In the genomic region with DNA sequence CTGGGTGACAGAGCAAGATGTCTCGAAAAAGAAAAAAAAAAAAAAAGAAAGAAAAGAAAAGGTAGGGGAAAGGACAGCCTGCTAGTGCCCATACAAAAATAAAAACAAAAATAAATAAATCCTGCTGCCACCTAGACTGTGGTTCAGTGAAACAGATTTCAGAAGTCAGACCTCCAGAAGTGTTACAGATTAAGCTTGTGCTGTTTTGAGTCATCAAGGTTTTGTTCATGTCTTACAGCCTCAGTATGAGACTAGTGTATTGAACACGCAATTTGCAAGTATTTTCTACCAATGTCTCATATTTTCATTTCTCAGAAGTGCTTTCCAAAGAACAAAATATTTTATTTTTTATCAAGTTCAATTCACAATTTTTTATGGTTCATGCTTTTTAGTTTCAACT, we compare ENCODE assay signal across 29 cellular contexts.
"Had no signal": no experiment of that assay in that cellular context is flagged by ENCODE, and none has a peak within 500 bp of the region (broad histone marks: within the 10 kb centered on the region; RNA-seq: fewer than 3 reads in every experiment).

No MANE protein-coding gene starts in this region.

- H3K9me3 ChIP-seq: ascending aorta, colonic mucosa had no signal

- H3K27ac ChIP-seq: ascending aorta, cardiac muscle cell, colonic mucosa, SK-N-MC, WERI-Rb-1 had no signal

- H3K36me3 ChIP-seq: ascending aorta, cardiac muscle cell, colonic mucosa, WERI-Rb-1 had no signal

- H3K4me1 ChIP-seq: ascending aorta, colonic mucosa had no signal

- H3K27me3 ChIP-seq: ascending aorta, cardiac muscle cell, colonic mucosa had no signal

- DNase-seq: activated CD4-positive, alpha-beta T cell treated with anti-CD3 and anti-CD28 coated beads for 1 hour; activated CD4-positive, alpha-beta T cell treated with anti-CD3 and anti-CD28 coated beads, Interleukin-2, amount 10 ng/mL, durations not matched to agents 24 days and 14 days; activated CD4-positive, alpha-beta T cell treated with anti-CD3 and anti-CD28 coated beads, Interleukin-2, amount 50 U/mL, for 4 hours; activated CD4-positive, CD25-positive, alpha-beta regulatory T cell; activated CD8-positive, alpha-beta T cell treated with anti-CD3 and anti-CD28 coated beads for 36 hours; activated effector memory CD4-positive, alpha-beta T cell treated with anti-CD3 and anti-CD28 coated beads, Interleukin-2, amount 50 U/mL, for 16 hours; activated naive CD4-positive, alpha-beta T cell; activated naive CD4-positive, alpha-beta T cell treated with anti-CD3 and anti-CD28 coated beads, Interleukin-2, amount 50 U/mL, for 16 hours; activated naive CD8-positive, alpha-beta T cell treated with anti-CD3 and anti-CD28 coated beads for 36 hours; activated T-cell treated with anti-CD3 and anti-CD28 coated beads, Interleukin-2, amount 50 U/mL, for 1 hour; activated T-cell treated with anti-CD3 and anti-CD28 coated beads, Interleukin-2, amount 50 U/mL, for 72 hours; amygdala; colonic mucosa; MM.1S; MV-4-11; NCI-H1092 treated with DMSO at 0.1 percent for 48 hours; NCI-H1417 treated with DMSO at 0.1 percent for 48 hours; NCI-H187 treated with DMSO at 0.1 percent for 48 hours; NCI-H2081; NCI-H2171 treated with DMSO at 0.1 percent for 48 hours; NCI-H226; NCI-H524 treated with DMSO at 0.1 percent for 48 hours; Right ventricle myocardium superior; T1000; WERI-Rb-1 had no signal

- H3K4me3 ChIP-seq: ascending aorta, cardiac muscle cell, colonic mucosa, SK-N-MC had no signal

- ATAC-seq: activated CD8-positive, alpha-beta T cell treated with anti-CD3 and anti-CD28 coated beads for 36 hours; activated T-cell treated with anti-CD3 and anti-CD28 coated beads, Interleukin-2, amount 50 U/mL, for 72 hours; activated T-helper 17 cell treated with anti-CD3 and anti-CD28 coated beads, Interleukin-2, amount 50 U/mL, for 72 hours had no signal
